In the genomic region with DNA sequence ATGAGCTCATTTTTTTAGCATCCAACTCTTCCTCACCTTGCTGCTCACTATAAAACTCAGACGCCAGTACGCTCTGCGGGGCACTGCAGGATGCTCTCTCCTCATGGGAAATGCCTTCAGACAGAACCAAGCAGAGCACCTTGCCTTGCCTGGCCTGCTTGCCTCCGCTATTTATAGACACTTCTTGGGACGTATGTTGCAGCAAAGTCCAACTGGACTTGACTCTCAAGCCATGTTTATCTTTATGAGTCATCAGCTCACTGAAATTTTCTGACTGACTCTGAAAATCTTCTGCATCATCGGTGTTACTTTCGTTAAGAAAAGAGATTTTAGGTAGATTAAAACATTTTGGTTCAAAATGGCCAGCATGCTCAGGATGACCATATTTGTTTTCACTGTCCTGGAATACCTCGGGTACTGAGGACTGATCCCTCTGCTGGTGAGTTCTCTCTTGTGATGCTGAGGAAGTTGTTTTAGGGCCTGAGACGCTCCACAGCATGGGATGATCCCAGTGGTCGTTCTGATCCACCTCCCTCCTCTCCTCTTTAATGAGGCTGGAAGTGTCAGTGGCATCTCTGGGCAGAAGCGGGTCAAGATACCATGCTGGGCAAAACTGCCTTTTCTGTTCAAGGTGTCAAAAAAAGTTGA, we compare ENCODE assay signal across 19 cellular contexts.
DNase-seq lines count a peak whose midpoint lies in the region; ATAC-seq, FAIRE-seq and TF ChIP-seq lines count a peak whose summit lies in the region.
"Had no signal": no experiment of that assay in that cellular context is flagged by ENCODE, and none has a peak within 500 bp of the region (broad histone marks: within the 10 kb centered on the region; RNA-seq: fewer than 3 reads in every experiment).

No MANE protein-coding gene starts in this region.

- no peaks in the 10 kb centered on the region for H3K79me2 ChIP-seq in astrocyte (ENCODE audit: insufficient read depth, low read length)

- ATAC-seq in foreskin keratinocyte = peak; percentile 27

- no peaks in the 10 kb centered on the region for H4K20me1 ChIP-seq in astrocyte (ENCODE audit: insufficient read depth, low read length)

- no peak for TF ChIP-seq CTCF in astrocyte (IDR thresholded peaks at IDR 0.05; ENCODE audit: insufficient read depth, low read depth, low read length)
- no peak for TF ChIP-seq CTCF in foreskin keratinocyte (conservative IDR thresholded peaks at IDR 0.05)

- H3K4me1 ChIP-seq in astrocyte (ENCODE audit: insufficient read depth, low read length) = peaks cover 3% of the 10 kb centered on the region
- no peaks in the 10 kb centered on the region for H3K4me1 ChIP-seq in foreskin keratinocyte
- H3K4me1 ChIP-seq: right atrium auricular region had no signal

- H3K36me3 ChIP-seq in astrocyte (ENCODE audit: insufficient read depth, low read length) = no peaks in the 10 kb centered on the region

- H3K4me1 Mint-ChIP-seq in astrocyte (ENCODE audit: low read depth, unreplicated experiment) = peaks cover 7% of the 10 kb centered on the region
- H3K4me1 Mint-ChIP-seq: IgD-negative memory B cell had no signal

- H3K27ac Mint-ChIP-seq in astrocyte (ENCODE audit: unreplicated experiment) = no peak overlapping the region
- H3K27ac Mint-ChIP-seq: IgD-negative memory B cell; stimulated activated naive CD8-positive, alpha-beta T cell treated with anti-CD3 and anti-CD28 coated beads, Interleukin-15, Interleukin-2, amounts not matched to agents 100 ng/mL and 50 ng/mL, for 24 hours; T-helper 2 cell treated with Interferon-gamma antibody and Interleukin-4, amounts not matched to agents 5 μg/mL and 100 μg/mL, for 36 hours had no signal

- no peak overlapping the region for H3K4me3 ChIP-seq in astrocyte (ENCODE audit: insufficient read depth, low read depth, low read length)
- H3K4me3 ChIP-seq: right atrium auricular region had no signal

- peaks cover 15% of the 10 kb centered on the region for H3K36me3 Mint-ChIP-seq in astrocyte (ENCODE audit: low read depth, unreplicated experiment)

- no peak overlapping the region for H2AFZ ChIP-seq in astrocyte (ENCODE audit: low read depth, low read length)

- H3K9me3 Mint-ChIP-seq in astrocyte (ENCODE audit: unreplicated experiment) = no peaks in the 10 kb centered on the region
- H3K9me3 Mint-ChIP-seq: IgD-negative memory B cell; stimulated activated naive CD8-positive, alpha-beta T cell treated with anti-CD3 and anti-CD28 coated beads, Interleukin-15, Interleukin-2, amounts not matched to agents 100 ng/mL and 50 ng/mL, for 24 hours; T-helper 2 cell treated with Interferon-gamma antibody and Interleukin-4, amounts not matched to agents 5 μg/mL and 100 μg/mL, for 36 hours had no signal

- no peaks in the 10 kb centered on the region for H3K27me3 Mint-ChIP-seq in astrocyte (ENCODE audit: low read depth, unreplicated experiment)
- H3K27me3 Mint-ChIP-seq: IgD-negative memory B cell; stimulated activated naive CD8-positive, alpha-beta T cell treated with anti-CD3 and anti-CD28 coated beads, Interleukin-15, Interleukin-2, amounts not matched to agents 100 ng/mL and 50 ng/mL, for 24 hours had no signal

- no peaks in the 10 kb centered on the region for H3K9me3 ChIP-seq in astrocyte (ENCODE audit: insufficient read depth, low read depth, low read length)
- H3K9me3 ChIP-seq: right atrium auricular region had no signal

- no peak overlapping the region for H3K27ac ChIP-seq in astrocyte (ENCODE audit: low read depth, low read length)
- H3K27ac ChIP-seq in foreskin keratinocyte = no peak overlapping the region
- H3K27ac ChIP-seq: C4-2B, epithelial cell of prostate, right atrium auricular region had no signal

- DNase-seq in ELR (ENCODE audit: low read depth) (peak; percentile 14), astrocyte (ENCODE audit: low read depth) (peak; percentile 47), foreskin keratinocyte (no peak), renal cortical epithelial cell (ENCODE audit: low read depth) (peak; percentile 6), LoVo (ENCODE audit: low spot score) (no peak), SKM-1 (lab: John Stamatoyannopoulos, UW; ENCODE audit: unreplicated experiment) (no peak)
- no peak for DNase-seq in activated effector memory CD4-positive, alpha-beta T cell treated with anti-CD3 and anti-CD28 coated beads, Interleukin-2, amount 50 U/mL, for 16 hours
- no peak for DNase-seq in stimulated activated CD8-positive, alpha-beta memory T cell treated with anti-CD3 and anti-CD28 coated beads, Interleukin-4, amount 100 ng/mL, for 48 hours
- DNase-seq: GDM1, NCI-H146, NCI-H526 had no signal

- FAIRE-seq in astrocyte (lab: Jason Lieb, UNC) = no peak
- FAIRE-seq: GM18507, keratinocyte had no signal

- no peak overlapping the region for H3K9ac ChIP-seq in astrocyte (ENCODE audit: low read length)

- H3K4me2 ChIP-seq in astrocyte (ENCODE audit: low read length) = peak overlapping the region; percentile 5

- no peaks in the 10 kb centered on the region for H3K27me3 ChIP-seq in astrocyte (ENCODE audit: insufficient read depth, low read length)
- no peaks in the 10 kb centered on the region for H3K27me3 ChIP-seq in foreskin keratinocyte
- H3K27me3 ChIP-seq: right atrium auricular region had no signal

- no peak overlapping the region for H3K4me3 Mint-ChIP-seq in astrocyte (ENCODE audit: unreplicated experiment)
- H3K4me3 Mint-ChIP-seq: IgD-negative memory B cell; stimulated activated naive CD8-positive, alpha-beta T cell treated with anti-CD3 and anti-CD28 coated beads, Interleukin-15, Interleukin-2, amounts not matched to agents 100 ng/mL and 50 ng/mL, for 24 hours; T-helper 2 cell treated with Interferon-gamma antibody and Interleukin-4, amounts not matched to agents 5 μg/mL and 100 μg/mL, for 36 hours had no signal

Comparison
In these comparisons a context has a peak if more than half of its experiments do, and no peak if none do; other contexts are left out.
1. DNase-seq: peak in ELR (single experiment), astrocyte (single experiment) and renal cortical epithelial cell (single experiment); none in foreskin keratinocyte (0 of 2), activated effector memory CD4-positive, alpha-beta T cell treated with anti-CD3 and anti-CD28 coated beads, Interleukin-2, amount 50 U/mL, for 16 hours (single experiment), LoVo (single experiment), SKM-1 (single experiment) and stimulated activated CD8-positive, alpha-beta memory T cell treated with anti-CD3 and anti-CD28 coated beads, Interleukin-4, amount 100 ng/mL, for 48 hours (single experiment).